In the genomic region with DNA sequence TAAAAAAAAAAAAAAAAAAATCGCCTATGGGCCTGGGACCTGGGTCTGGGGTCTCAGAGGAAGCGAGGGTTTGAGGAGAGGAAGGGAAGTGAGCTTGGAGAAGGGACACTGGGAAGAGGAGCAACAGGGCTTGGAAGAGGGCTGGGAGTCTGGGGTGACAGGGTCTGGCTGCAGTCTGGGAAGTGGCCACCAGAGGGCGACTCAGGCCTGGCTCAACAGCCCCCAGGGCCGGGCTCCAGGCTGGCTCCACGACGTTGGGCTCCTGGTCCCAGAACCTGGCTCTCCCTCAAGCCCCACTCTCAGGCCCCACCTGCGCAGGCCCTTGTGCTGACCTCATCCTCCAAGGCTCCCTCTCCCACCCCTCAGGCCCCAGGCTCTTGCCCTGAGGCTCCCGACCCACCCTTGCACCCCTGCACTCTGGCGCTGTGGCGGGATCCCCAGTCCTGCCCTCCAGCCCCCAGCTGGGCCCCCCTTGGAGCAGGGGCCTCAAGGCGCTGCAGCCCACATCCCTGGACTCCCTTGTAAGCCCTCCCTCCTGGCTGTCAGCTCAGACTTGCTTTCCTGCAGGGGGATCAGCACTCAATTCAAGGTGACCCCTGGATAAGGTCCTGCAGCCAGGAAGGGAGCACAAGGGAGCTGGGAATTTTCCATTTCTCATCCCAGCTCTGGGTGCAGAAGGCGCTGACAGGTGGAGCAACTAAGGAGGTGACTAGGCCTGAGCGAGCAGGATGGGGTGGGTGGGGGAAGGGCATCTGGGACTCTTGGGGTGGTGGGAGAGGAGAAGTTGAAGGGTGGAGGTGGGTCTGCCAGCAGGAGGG, we compare ENCODE assay signal across 8 cellular contexts. TPM values are rescaled to one million over a fixed set of nuclear protein-coding genes. Genes with fewer than 3 reads are reported as not detected.
A peak's percentile ranks its signal among the peaks of the same experiment; 100 is the strongest.
DNase-seq lines count a peak whose midpoint lies in the region; ATAC-seq, FAIRE-seq and TF ChIP-seq lines count a peak whose summit lies in the region.

No MANE protein-coding gene starts in this region.

- no peak overlapping the region for H4K5ac ChIP-seq in H1 (ENCODE audit: insufficient read length, low read depth, low read length)

- H3K27me3 Mint-ChIP-seq in mesothelial cell of epicardium (ENCODE audit: low read depth): no peaks in the 10 kb centered on the region

- no peak for TF ChIP-seq EP300 in H1 (IDR thresholded peaks at IDR 0.05; ENCODE audit: borderline replicate concordance in 1 of 2, low read depth in 2 of 2, low read length in 2 of 2)

- no peak overlapping the region for H3K4me3 Mint-ChIP-seq in mesothelial cell of epicardium

- no peak for FAIRE-seq in H1 (lab: Jason Lieb, UNC)

- no peaks in the 10 kb centered on the region for H3K23me2 ChIP-seq in H1 (ENCODE audit: low read depth, low read length)

- H3K23ac ChIP-seq in H1 (ENCODE audit: insufficient read length): no peak overlapping the region

- no peak overlapping the region for H2BK15ac ChIP-seq in H1 (ENCODE audit: low read length)

- peak; percentile 91 to 98 (median 97) for TF ChIP-seq CTCF in H1 (IDR thresholded peaks at IDR 0.05; ENCODE audit: control extremely low read depth in 1 of 3, insufficient read depth in 1 of 3, low read depth in 1 of 3, low read length in 3 of 3)
- TF ChIP-seq CTCF in mesothelial cell of epicardium (IDR thresholded peaks at IDR 0.05; ENCODE audit: unreplicated experiment): peak; percentile 94

- no peaks in the 10 kb centered on the region for H3K36me3 ChIP-seq in H1 (ENCODE audit: control insufficient read depth in 2 of 4, insufficient read depth in 4 of 4, low read length in 3 of 4)

- WGBS in H1 (ENCODE audit: extremely low coverage in 1 of 2, insufficient coverage in 1 of 2, insufficient read length in 1 of 2, insufficient replicate concordance in 2 of 2, low coverage in 1 of 2, low lambda C conversion rate in 2 of 2, missing lambda C conversion rate in 1 of 2), 2 experiments: 64% methylated on average over 8 of the region's 13 CpGs; no CpG with 5 or more reads in 1 of the 2 experiments

- H4K91ac ChIP-seq in H1 (replicated peaks; ENCODE audit: insufficient read length, low read length): no peak overlapping the region

- H2BK5ac ChIP-seq in H1 (ENCODE audit: low read depth, low read length): no peak overlapping the region; the same call in 1 of the 2 replicates

- H3K4me1 Mint-ChIP-seq in mesothelial cell of epicardium: peaks cover 8% of the 10 kb centered on the region

- no peaks in the 10 kb centered on the region for H4K20me1 ChIP-seq in H1 (replicated peaks in 1 of 2; ENCODE audit: control insufficient read depth in 1 of 2, insufficient read depth in 2 of 2, low read length in 2 of 2)

- ATAC-seq in HG03460 (IDR thresholded peaks at IDR 0.05; ENCODE audit: unreplicated experiment): peak; percentile 51
- ATAC-seq in GM21526 (IDR thresholded peaks at IDR 0.05; ENCODE audit: low FRiP score, unreplicated experiment): no peak

- peaks cover 0 to 11% (median 4%) of the 10 kb centered on the region in 4 experiments; a peak in 6 of 7 replicates for H3K4me1 ChIP-seq in H1 (replicated peaks in 1 of 4; ENCODE audit: control insufficient read depth in 3 of 4, insufficient read depth in 4 of 4, low read length in 3 of 4)

- H3K4ac ChIP-seq in H1 (replicated peaks; ENCODE audit: insufficient read length, low read depth, low read length): peak overlapping the region; percentile 23

- no peak overlapping the region for H2BK12ac ChIP-seq in H1 (ENCODE audit: low read depth, low read length)

- POLR2A ChIA-PET in H1 (lab: Charles Lee; ENCODE audit: partially characterized antibody): interaction anchor here (0.6 to 2.3 kb wide), 13 partner anchors 10 to 368 kb away, joined by 3 to 13 read pairs (median 3); a partner anchor contains a TSS

- H3K14ac ChIP-seq in H1 (ENCODE audit: insufficient read length): no peak overlapping the region

- peak; percentile 70 for DNase-seq in EL
- peak; percentile 66 to 77 for DNase-seq in NOMO-1 (lab: John Stamatoyannopoulos, UW; ENCODE audit: unreplicated experiment in 2 of 2)
- peak; percentile 30 for DNase-seq in activated CD8-positive, alpha-beta memory T cell treated with anti-CD3 and anti-CD28 coated beads, Interleukin-2, amount 50 U/mL, for 1 hour (ENCODE audit: extremely low read depth)
- peak in 1 of 2 experiments; percentile 99 for DNase-seq in H1 (ENCODE audit: low read depth in 1 of 2, low spot score in 2 of 2)
- DNase-seq in mesothelial cell of epicardium (ENCODE audit: low spot score in 2 of 2, unreplicated experiment in 2 of 2): peak; percentile 79 to 96
- peak; percentile 77 to 81 for DNase-seq in stimulated activated CD8-positive, alpha-beta memory T cell treated with anti-CD3 and anti-CD28 coated beads, Interleukin-2, amount 100 ng/mL, for 48 hours (ENCODE audit: low read depth in 2 of 2)

- H2AFZ ChIP-seq in H1 (ENCODE audit: low read length): no peak overlapping the region

- peak overlapping the region; percentile 34; the same call in 1 of the 2 replicates for H3K18ac ChIP-seq in H1 (ENCODE audit: extremely low read depth, low read length)

- H3K4me3 ChIP-seq in H1 (ENCODE audit: extremely low read depth in 1 of 4, insufficient read depth in 2 of 4, low read depth in 3 of 4, low read length in 4 of 4): no peak overlapping the region

- H3K56ac ChIP-seq in H1 (replicated peaks; ENCODE audit: insufficient read length, low read depth, low read length): no peak overlapping the region

- H3K9me3 ChIP-seq in H1 (ENCODE audit: insufficient read depth in 2 of 2, low read depth in 1 of 2, low read length in 1 of 2): no peaks in the 10 kb centered on the region

- H3K27ac Mint-ChIP-seq in mesothelial cell of epicardium: peak overlapping the region; percentile 47

- peaks cover 9% of the 10 kb centered on the region for H3K36me3 Mint-ChIP-seq in mesothelial cell of epicardium

- no peaks in the 10 kb centered on the region for H3K79me2 ChIP-seq in H1 (ENCODE audit: control insufficient read depth in 1 of 2, insufficient read depth in 2 of 2, low read length in 2 of 2)

- CTCF ChIA-PET in H1 (lab: Charles Lee; ENCODE audit: partially characterized antibody): interaction anchor here (0.6 to 12.4 kb wide), 52 partner anchors 9 to 1587 kb away, joined by 3 to 152 read pairs (median 4); a partner anchor contains a TSS

- H2BK20ac ChIP-seq in H1 (ENCODE audit: low read length): no peak overlapping the region

- H3K79me1 ChIP-seq in H1 (ENCODE audit: low read depth, low read length): no peaks in the 10 kb centered on the region

- H2AK5ac ChIP-seq in H1 (ENCODE audit: low read depth, low read length): no peak overlapping the region

- no peak for TF ChIP-seq POLR2A in H1 (IDR thresholded peaks at IDR 0.05; ENCODE audit: control extremely low read depth in 1 of 2, low read depth in 2 of 2, low read length in 2 of 2)

- H3K4me2 ChIP-seq in H1 (ENCODE audit: insufficient read depth in 1 of 2, low read depth in 2 of 2, low read length in 2 of 2): peak overlapping the region in 1 of 2 experiments; percentile 14; a peak in 1 of 4 replicates

- no peaks in the 10 kb centered on the region for H3K9me3 Mint-ChIP-seq in mesothelial cell of epicardium

- H2BK120ac ChIP-seq in H1 (replicated peaks; ENCODE audit: low read depth, low read length): no peak overlapping the region

- H3K27me3 ChIP-seq in H1 (replicated peaks in 1 of 4; ENCODE audit: control insufficient read depth in 3 of 4, extremely low read depth in 1 of 4, insufficient read depth in 3 of 4, low read length in 3 of 4): no peaks in the 10 kb centered on the region

- peak; percentile 95 to 96 for TF ChIP-seq RAD21 in H1 (IDR thresholded peaks at IDR 0.05 in 1 of 2, conservative IDR thresholded peaks at IDR 0.05 in 1 of 2; ENCODE audit: low read depth in 2 of 2, low read length in 2 of 2)

- H4K8ac ChIP-seq in H1 (ENCODE audit: extremely low read depth, insufficient read depth, low read length): no peak overlapping the region

- H3K27ac ChIP-seq in H1 (ENCODE audit: low read depth, low read length): no peak overlapping the region

- no peak overlapping the region for H3K9ac ChIP-seq in H1 (replicated peaks in 1 of 4; ENCODE audit: extremely low read depth in 1 of 4, low read depth in 3 of 4, low read length in 3 of 4)

RNA-seq across cellular contexts. Expression of a gene that starts 5.4 kb away (rescaled TPM):
- total RNA-seq in H1 (2021; fragmentation: NEBNext Ultra II Directional; extraction: Animal tissue kit (Norgen Biotek cat#: 25700)): 0.33 TPM in 1 of 2 replicates, not detected in the other
- polyA plus RNA-seq in H1 (2011; rRNA removed): 0.26 and 0.31 TPM in 2 replicates
- polyA plus RNA-seq in H1 (2011; cell fraction: cytosol; rRNA removed): 0.41 TPM
- polyA plus RNA-seq in H1 (2011; cell fraction: nucleus; rRNA removed): 0.80 TPM
- polyA plus RNA-seq in H1 (2012, experiment 1 of 2): 0.18 to 0.92 TPM (median 0.19 TPM) in 3 of 4 replicates, not detected in the other
- 0.39 TPM for polyA plus RNA-seq in H1 (2012, experiment 2 of 2)
- polyA plus RNA-seq in H1 (2013, experiment 1 of 2): 0.55 TPM
- 0.13 TPM for polyA plus RNA-seq in H1 (2013, experiment 2 of 2)
- polyA minus RNA-seq in H1 (2011; rRNA and poly(A)+ RNA removed): not detected in 2 replicates
- polyA minus RNA-seq in H1 (2011; cell fraction: cytosol; rRNA and poly(A)+ RNA removed): not detected
- polyA minus RNA-seq in H1 (2011; cell fraction: nucleus; rRNA and poly(A)+ RNA removed): not detected
- 2.0 to 3.6 TPM (median 3.3 TPM) in 3 replicates for total RNA-seq in mesothelial cell of epicardium

RNA-seq across cellular contexts. Expression of a gene that starts 9.6 kb away (rescaled TPM):
- total RNA-seq in H1 (2021; fragmentation: NEBNext Ultra II Directional; extraction: Animal tissue kit (Norgen Biotek cat#: 25700)): 20.3 and 24.1 TPM in 2 replicates
- polyA plus RNA-seq in H1 (2011; rRNA removed): 13.2 and 22.4 TPM in 2 replicates
- 14.7 TPM for polyA plus RNA-seq in H1 (2011; cell fraction: cytosol; rRNA removed)
- 22.4 TPM for polyA plus RNA-seq in H1 (2011; cell fraction: nucleus; rRNA removed)
- 13.5 to 21.7 TPM (median 20.5 TPM) in 4 replicates for polyA plus RNA-seq in H1 (2012, experiment 1 of 2)
- 18.7 TPM for polyA plus RNA-seq in H1 (2012, experiment 2 of 2)
- polyA plus RNA-seq in H1 (2013, experiment 1 of 2): 15.3 TPM
- polyA plus RNA-seq in H1 (2013, experiment 2 of 2): 14.1 TPM
- 4.6 and 6.6 TPM in 2 replicates for polyA minus RNA-seq in H1 (2011; rRNA and poly(A)+ RNA removed)
- 15.1 TPM for polyA minus RNA-seq in H1 (2011; cell fraction: cytosol; rRNA and poly(A)+ RNA removed)
- polyA minus RNA-seq in H1 (2011; cell fraction: nucleus; rRNA and poly(A)+ RNA removed): 7.5 TPM
- total RNA-seq in mesothelial cell of epicardium: 50.5 to 52.7 TPM (median 52.4 TPM) in 3 replicates

RNA-seq across cellular contexts. Expression of a gene that starts 14.3 kb away (rescaled TPM):
- 4.5 and 4.6 TPM in 2 replicates for total RNA-seq in H1 (2021; fragmentation: NEBNext Ultra II Directional; extraction: Animal tissue kit (Norgen Biotek cat#: 25700))
- 1.9 and 5.0 TPM in 2 replicates for polyA plus RNA-seq in H1 (2011; rRNA removed)
- 3.9 TPM for polyA plus RNA-seq in H1 (2011; cell fraction: cytosol; rRNA removed)
- 5.5 TPM for polyA plus RNA-seq in H1 (2011; cell fraction: nucleus; rRNA removed)
- 2.7 to 4.5 TPM (median 3.8 TPM) in 4 replicates for polyA plus RNA-seq in H1 (2012, experiment 1 of 2)
- 2.0 TPM for polyA plus RNA-seq in H1 (2012, experiment 2 of 2)
- polyA plus RNA-seq in H1 (2013, experiment 1 of 2): 2.5 TPM
- polyA plus RNA-seq in H1 (2013, experiment 2 of 2): 2.2 TPM
- polyA minus RNA-seq in H1 (2011; rRNA and poly(A)+ RNA removed): 0.37 and 0.41 TPM in 2 replicates
- polyA minus RNA-seq in H1 (2011; cell fraction: cytosol; rRNA and poly(A)+ RNA removed): 3.1 TPM
- 2.9 TPM for polyA minus RNA-seq in H1 (2011; cell fraction: nucleus; rRNA and poly(A)+ RNA removed)
- 8.2 to 8.5 TPM (median 8.4 TPM) in 3 replicates for total RNA-seq in mesothelial cell of epicardium

RNA-seq across cellular contexts. Expression of a gene that starts 33.1 kb away (rescaled TPM):
- 53.8 and 58.2 TPM in 2 replicates for total RNA-seq in H1 (2021; fragmentation: NEBNext Ultra II Directional; extraction: Animal tissue kit (Norgen Biotek cat#: 25700))
- 52.3 and 78.4 TPM in 2 replicates for polyA plus RNA-seq in H1 (2011; rRNA removed)
- polyA plus RNA-seq in H1 (2011; cell fraction: cytosol; rRNA removed): 63.4 TPM
- 97.9 TPM for polyA plus RNA-seq in H1 (2011; cell fraction: nucleus; rRNA removed)
- 42.3 to 54.4 TPM (median 51.6 TPM) in 4 replicates for polyA plus RNA-seq in H1 (2012, experiment 1 of 2)
- 48.2 TPM for polyA plus RNA-seq in H1 (2012, experiment 2 of 2)
- 131 TPM for polyA plus RNA-seq in H1 (2013, experiment 1 of 2)
- polyA plus RNA-seq in H1 (2013, experiment 2 of 2): 122 TPM
- polyA minus RNA-seq in H1 (2011; rRNA and poly(A)+ RNA removed): 2.5 and 4.6 TPM in 2 replicates
- 22.1 TPM for polyA minus RNA-seq in H1 (2011; cell fraction: cytosol; rRNA and poly(A)+ RNA removed)
- 18.2 TPM for polyA minus RNA-seq in H1 (2011; cell fraction: nucleus; rRNA and poly(A)+ RNA removed)
- 25.7 to 29.3 TPM (median 26.6 TPM) in 3 replicates for total RNA-seq in mesothelial cell of epicardium

RNA-seq across cellular contexts. Expression of a gene that starts 39.8 kb away (rescaled TPM):
- 48.8 and 51.2 TPM in 2 replicates for total RNA-seq in H1 (2021; fragmentation: NEBNext Ultra II Directional; extraction: Animal tissue kit (Norgen Biotek cat#: 25700))
- polyA plus RNA-seq in H1 (2011; rRNA removed): 22.8 and 25.8 TPM in 2 replicates
- 20.3 TPM for polyA plus RNA-seq in H1 (2011; cell fraction: cytosol; rRNA removed)
- 31.4 TPM for polyA plus RNA-seq in H1 (2011; cell fraction: nucleus; rRNA removed)
- polyA plus RNA-seq in H1 (2012, experiment 1 of 2): 31.7 to 46.6 TPM (median 42.9 TPM) in 4 replicates
- polyA plus RNA-seq in H1 (2012, experiment 2 of 2): 45.8 TPM
- 25.2 TPM for polyA plus RNA-seq in H1 (2013, experiment 1 of 2)
- polyA plus RNA-seq in H1 (2013, experiment 2 of 2): 24.6 TPM
- polyA minus RNA-seq in H1 (2011; rRNA and poly(A)+ RNA removed): 36.0 and 42.1 TPM in 2 replicates
- polyA minus RNA-seq in H1 (2011; cell fraction: cytosol; rRNA and poly(A)+ RNA removed): 18.4 TPM
- polyA minus RNA-seq in H1 (2011; cell fraction: nucleus; rRNA and poly(A)+ RNA removed): 31.3 TPM
- total RNA-seq in mesothelial cell of epicardium: 34.7 to 38.5 TPM (median 38.4 TPM) in 3 replicates
